In the genomic region with DNA sequence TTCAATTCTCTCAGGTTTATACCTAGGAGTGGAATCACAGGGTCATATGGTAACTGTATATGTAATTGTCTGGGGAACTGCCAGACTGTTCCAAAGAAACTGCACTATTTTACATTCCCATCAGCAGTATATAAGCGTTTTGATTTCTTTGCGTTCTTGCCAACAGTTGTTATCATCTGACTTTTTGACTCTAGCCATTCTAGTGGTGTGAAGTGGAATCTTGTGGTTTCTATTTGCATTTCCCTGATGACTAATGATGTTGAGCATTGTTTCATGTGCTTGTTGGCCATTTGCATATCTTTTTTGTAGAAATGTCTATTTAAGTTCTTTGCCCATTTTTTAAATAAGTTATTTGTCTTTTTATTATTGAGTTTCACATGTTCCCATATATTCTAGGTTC, we compare ENCODE assay signal across 12 cellular contexts. TPM values are rescaled to one million over a fixed set of nuclear protein-coding genes. Genes with fewer than 3 reads are reported as not detected.
DNase-seq lines count a peak whose midpoint lies in the region; ATAC-seq and TF ChIP-seq lines count a peak whose summit lies in the region.
"Had no signal": no experiment of that assay in that cellular context is flagged by ENCODE, and none has a peak within 500 bp of the region (broad histone marks: within the 10 kb centered on the region; RNA-seq: fewer than 3 reads in every experiment).

No MANE protein-coding gene starts in this region.

- H3K27me3 Mint-ChIP-seq in activated T-cell treated with anti-CD3 and anti-CD28 coated beads, Interleukin-2, amount 50 U/mL, for 72 hours (ENCODE audit: low read depth), result no peaks in the 10 kb centered on the region
- H3K27me3 Mint-ChIP-seq in stimulated activated naive CD8-positive, alpha-beta T cell treated with anti-CD3 and anti-CD28 coated beads, Interleukin-15, amount 100 ng/mL, for 72 hours, result no peaks in the 10 kb centered on the region
- H3K27me3 Mint-ChIP-seq: stimulated activated naive B cell treated with anti-CD40 and anti-IgM and Interleukin-4, amounts not matched to agents 10 μg/mL and 1 μg/mL and 100 μg/mL, for 72 hours had no signal

- H3K36me3 Mint-ChIP-seq in activated T-cell treated with anti-CD3 and anti-CD28 coated beads, Interleukin-2, amount 50 U/mL, for 72 hours (ENCODE audit: insufficient read depth in 2 of 2), result peaks cover 4 to 6% of the 10 kb centered on the region in 2 donors

- ATAC-seq in activated T-cell treated with anti-CD3 and anti-CD28 coated beads, Interleukin-2, amount 50 U/mL, for 72 hours (replicated peaks in 1 of 2), result peak; percentile 54 to 69
- ATAC-seq in stimulated activated naive CD8-positive, alpha-beta T cell treated with anti-CD3 and anti-CD28 coated beads, Interleukin-15, amount 100 ng/mL, for 72 hours, result peak; percentile 71
- ATAC-seq in GM18868 (IDR thresholded peaks at IDR 0.05; ENCODE audit: unreplicated experiment), result no peak

- peaks cover 15% of the 10 kb centered on the region for H3K4me1 Mint-ChIP-seq in activated T-cell treated with anti-CD3 and anti-CD28 coated beads, Interleukin-2, amount 50 U/mL, for 72 hours (ENCODE audit: low read depth)
- peaks cover 12% of the 10 kb centered on the region for H3K4me1 Mint-ChIP-seq in stimulated activated naive CD8-positive, alpha-beta T cell treated with anti-CD3 and anti-CD28 coated beads, Interleukin-15, amount 100 ng/mL, for 72 hours
- H3K4me1 Mint-ChIP-seq: stimulated activated naive B cell treated with anti-CD40 and anti-IgM and Interleukin-4, amounts not matched to agents 10 μg/mL and 1 μg/mL and 100 μg/mL, for 72 hours had no signal

- DNase-seq in activated T-cell treated with anti-CD3 and anti-CD28 coated beads, Interleukin-2, amount 50 U/mL, for 72 hours, result no peak
- DNase-seq in activated T-cell treated with anti-CD3 and anti-CD28 coated beads, Interleukin-2, amount 50 U/mL, for 1 hour, result no peak
- peak; percentile 47 for DNase-seq in SK-MEL-5 (ENCODE audit: low read depth, low spot score)
- peak; percentile 13 for DNase-seq in fibroblast of peridontal ligament (ENCODE audit: extremely low read depth)
- DNase-seq in stimulated activated naive CD8-positive, alpha-beta T cell treated with anti-CD3 and anti-CD28 coated beads, Interleukin-15, amount 100 ng/mL, for 72 hours, result no peak
- no peak for DNase-seq in mesenteric fat pad (ENCODE audit: low spot score)
- DNase-seq in GM10248 (ENCODE audit: extremely low spot score), result no peak
- DNase-seq: activated CD4-positive, CD25-positive, alpha-beta regulatory T cell treated with anti-CD3 and anti-CD28 coated beads, Interleukin-2, amount 50 U/mL, for 72 hours; dorsolateral prefrontal cortex; SIG-M5; stimulated activated naive B cell treated with anti-CD40 and anti-IgM and Interleukin-4, amounts not matched to agents 10 μg/mL and 1 μg/mL and 100 μg/mL, for 72 hours had no signal

- H3K9me3 Mint-ChIP-seq in activated T-cell treated with anti-CD3 and anti-CD28 coated beads, Interleukin-2, amount 50 U/mL, for 72 hours, result no peaks in the 10 kb centered on the region
- H3K9me3 Mint-ChIP-seq in stimulated activated naive CD8-positive, alpha-beta T cell treated with anti-CD3 and anti-CD28 coated beads, Interleukin-15, amount 100 ng/mL, for 72 hours, result no peaks in the 10 kb centered on the region
- H3K9me3 Mint-ChIP-seq: stimulated activated naive B cell treated with anti-CD40 and anti-IgM and Interleukin-4, amounts not matched to agents 10 μg/mL and 1 μg/mL and 100 μg/mL, for 72 hours had no signal

- no peak overlapping the region for H3K27ac Mint-ChIP-seq in activated T-cell treated with anti-CD3 and anti-CD28 coated beads, Interleukin-2, amount 50 U/mL, for 72 hours
- H3K27ac Mint-ChIP-seq in stimulated activated naive CD8-positive, alpha-beta T cell treated with anti-CD3 and anti-CD28 coated beads, Interleukin-15, amount 100 ng/mL, for 72 hours, result no peak overlapping the region
- H3K27ac Mint-ChIP-seq: stimulated activated naive B cell treated with anti-CD40 and anti-IgM and Interleukin-4, amounts not matched to agents 10 μg/mL and 1 μg/mL and 100 μg/mL, for 72 hours had no signal

- H3K4me3 Mint-ChIP-seq in activated T-cell treated with anti-CD3 and anti-CD28 coated beads, Interleukin-2, amount 50 U/mL, for 72 hours, result peak overlapping the region in 1 of 2 donors; percentile 31
- no peak overlapping the region for H3K4me3 Mint-ChIP-seq in stimulated activated naive CD8-positive, alpha-beta T cell treated with anti-CD3 and anti-CD28 coated beads, Interleukin-15, amount 100 ng/mL, for 72 hours
- H3K4me3 Mint-ChIP-seq: stimulated activated naive B cell treated with anti-CD40 and anti-IgM and Interleukin-4, amounts not matched to agents 10 μg/mL and 1 μg/mL and 100 μg/mL, for 72 hours had no signal

- POLR2A ChIA-PET in GM10248 (lab: Yijun Ruan, JAX), result no interaction called here

- in situ Hi-C loops in SK-MEL-5 (cut with HindIII; ENCODE audit: low pct_unique_long_range_greater_than_20kb, low sequenced_read_pairs), result no loop called here

- CTCF ChIA-PET in GM10248 (lab: Yijun Ruan, JAX), result no interaction called here

- TF ChIP-seq CTCF in GM10248 (IDR thresholded peaks at IDR 0.05; ENCODE audit: control extremely low read depth, extremely low read depth, low read depth, missing control alignments), result no peak

RNA-seq across cellular contexts. Expression of a gene that starts 44.3 kb away (rescaled TPM):
- 100 to 1,000 TPM in 1 of 2 donors, 10 to 100 TPM in 1; 78.1 to 114 TPM for total RNA-seq in activated T-cell treated with anti-CD3 and anti-CD28 coated beads, Interleukin-2, amount 50 U/mL, for 72 hours
- total RNA-seq in SK-MEL-5 (2014; rRNA removed; shearing (Covaris generic)), result 40.6 and 40.8 TPM in 2 replicates
- polyA plus RNA-seq in SK-MEL-5 (2015; cell fraction: cytosol; rRNA removed), result 37.7 and 47.2 TPM in 2 replicates
- 15.0 and 16.6 TPM in 2 replicates for polyA plus RNA-seq in SK-MEL-5 (2015; cell fraction: nucleus; rRNA removed)
- 35.0 TPM for total RNA-seq in mesenteric fat pad

Comparison
In these comparisons a context has a peak if more than half of its experiments do, and no peak if none do; other contexts are left out.
1. DNase-seq: peak in SK-MEL-5 (single experiment) and fibroblast of peridontal ligament (single experiment); none in activated T-cell treated with anti-CD3 and anti-CD28 coated beads, Interleukin-2, amount 50 U/mL, for 72 hours (0 of 2), activated T-cell treated with anti-CD3 and anti-CD28 coated beads, Interleukin-2, amount 50 U/mL, for 1 hour (single experiment), stimulated activated naive CD8-positive, alpha-beta T cell treated with anti-CD3 and anti-CD28 coated beads, Interleukin-15, amount 100 ng/mL, for 72 hours (0 of 2), mesenteric fat pad (single experiment) and GM10248 (single experiment).